8 cellular contexts compared by ENCODE assay signal in genomic region chr1:156104861-156105546, GRCh38. TPM values are rescaled to one million over a fixed set of nuclear protein-coding genes. Genes with fewer than 3 reads are reported as not detected.
DNase-seq lines count a peak whose midpoint lies in the region; ATAC-seq and TF ChIP-seq lines count a peak whose summit lies in the region.

No MANE protein-coding gene starts in this region.

- no peaks in the 10 kb centered on the region for H3K9me3 Mint-ChIP-seq in activated B cell treated with CpG ODN at 0.5 μM for 24 hours
- H3K9me3 Mint-ChIP-seq in glutamatergic neuron (ENCODE audit: unreplicated experiment) = peaks cover 8% of the 10 kb centered on the region

- H3K4me3 Mint-ChIP-seq in activated B cell treated with CpG ODN at 0.5 μM for 24 hours (no peak overlapping the region), glutamatergic neuron (ENCODE audit: unreplicated experiment) (peak overlapping the region; percentile 74)

- H3K36me3 Mint-ChIP-seq in activated B cell treated with CpG ODN at 0.5 μM for 24 hours (ENCODE audit: low read depth) = no peaks in the 10 kb centered on the region
- H3K36me3 Mint-ChIP-seq in glutamatergic neuron (ENCODE audit: unreplicated experiment) = no peaks in the 10 kb centered on the region

- no peaks in the 10 kb centered on the region for H3K27me3 Mint-ChIP-seq in activated B cell treated with CpG ODN at 0.5 μM for 24 hours
- peaks cover 6% of the 10 kb centered on the region for H3K27me3 Mint-ChIP-seq in glutamatergic neuron (ENCODE audit: unreplicated experiment)

- CTCF ChIA-PET in activated B cell treated with CpG ODN at 0.5 μM for 24 hours (lab: Charles Lee) = interaction anchor here (1.3 to 3.3 kb wide), 2 partner anchors 8 to 25 kb away, joined by 5 to 29 read pairs; no protein-coding TSS in a partner anchor

- H3K9me3 ChIP-seq in skeletal muscle satellite cell (replicated peaks; ENCODE audit: low read length) = no peaks in the 10 kb centered on the region

- no peaks in the 10 kb centered on the region for H3K27me3 ChIP-seq in skeletal muscle satellite cell (ENCODE audit: control insufficient read depth, insufficient read depth, low read length)

- peaks cover 50% of the 10 kb centered on the region for H3K4me1 ChIP-seq in skeletal muscle satellite cell (ENCODE audit: control insufficient read depth, insufficient read depth, low read length)

- ATAC-seq in activated B cell treated with CpG ODN at 0.5 μM for 24 hours (ENCODE audit: low read depth) = no peak

- DNase-seq in GM12864 (ENCODE audit: low read depth) (no peak), activated B cell treated with CpG ODN at 0.5 μM for 24 hours (no peak), glutamatergic neuron (no peak), NCI-H2107 (lab: John Stamatoyannopoulos, UW) (no peak), T-helper 9 cell (no peak), epidermal melanocyte (ENCODE audit: insufficient read length, low spot score) (no peak), NAMALWA (ENCODE audit: low spot score) (no peak)

- H3K4me1 Mint-ChIP-seq in activated B cell treated with CpG ODN at 0.5 μM for 24 hours (peaks cover 65% of the 10 kb centered on the region), glutamatergic neuron (ENCODE audit: low read depth, unreplicated experiment) (peaks cover 21% of the 10 kb centered on the region)

- no peaks in the 10 kb centered on the region for H3K36me3 ChIP-seq in skeletal muscle satellite cell (ENCODE audit: insufficient read depth, low read length)

- H3K4me3 ChIP-seq in GM12864 (ENCODE audit: low read depth, low read length) (peak overlapping the region; percentile 40; the same call in 1 of the 2 replicates), skeletal muscle satellite cell (ENCODE audit: low read length) (peak overlapping the region; percentile 59)

- intact Hi-C loops in activated B cell treated with CpG ODN at 0.5 μM for 24 hours (cut with micrococcal nuclease) = no loop called here

- POLR2A ChIA-PET in activated B cell treated with CpG ODN at 0.5 μM for 24 hours (lab: Charles Lee) = interaction anchor here (0.6 to 3.5 kb wide), 4 partner anchors 11 to 120 kb away, joined by 3 to 30 read pairs (median 12); partner anchors contain the start of gene LMNA

- H3K27ac Mint-ChIP-seq in activated B cell treated with CpG ODN at 0.5 μM for 24 hours = peak overlapping the region; percentile 92
- H3K27ac Mint-ChIP-seq in glutamatergic neuron (ENCODE audit: unreplicated experiment) = no peak overlapping the region

- TF ChIP-seq CTCF in GM12864 (IDR thresholded peaks at IDR 0.05; ENCODE audit: low read depth, low read length, missing control alignments) (no peak), activated B cell treated with CpG ODN at 0.5 μM for 24 hours (IDR thresholded peaks at IDR 0.05) (no peak), glutamatergic neuron (IDR thresholded peaks at IDR 0.05; ENCODE audit: partially characterized antibody, unreplicated experiment) (no peak)

- H3K4me2 ChIP-seq in skeletal muscle satellite cell (ENCODE audit: low read length) = peak overlapping the region; percentile 73

- H3K9ac ChIP-seq in skeletal muscle satellite cell (ENCODE audit: low read depth, low read length) = peak overlapping the region; percentile 87

RNA-seq across cellular contexts. Expression of gene LMNA, which starts 9.5 kb away (rescaled TPM):
- 40.4 and 47.5 TPM in 2 replicates for total RNA-seq in activated B cell treated with CpG ODN at 0.5 μM for 24 hours
- total RNA-seq in glutamatergic neuron (ENCODE audit: unreplicated experiment) = 47.7 TPM
- total RNA-seq in skeletal muscle satellite cell (2012; rRNA removed) = 967 and 1,030 TPM in 2 replicates

RNA-seq across cellular contexts. Expression of gene MEX3A, which starts 22.7 kb away (rescaled TPM):
- total RNA-seq in activated B cell treated with CpG ODN at 0.5 μM for 24 hours (0.39 and 0.47 TPM in 2 replicates), glutamatergic neuron (ENCODE audit: unreplicated experiment) (114 TPM)
- total RNA-seq in skeletal muscle satellite cell (2012; rRNA removed) = 0.51 and 3.5 TPM in 2 replicates

RNA-seq across cellular contexts. Expression of gene RAB25, which starts 44.0 kb away (rescaled TPM):
- 0.32 and 0.38 TPM in 2 replicates for total RNA-seq in activated B cell treated with CpG ODN at 0.5 μM for 24 hours
- total RNA-seq in glutamatergic neuron (ENCODE audit: unreplicated experiment) = not detected
- total RNA-seq in skeletal muscle satellite cell (2012; rRNA removed) = not detected in 2 replicates

RNA-seq across cellular contexts. Expression of gene SEMA4A, which starts 48.4 kb away (rescaled TPM):
- 7.0 and 7.4 TPM in 2 replicates for total RNA-seq in activated B cell treated with CpG ODN at 0.5 μM for 24 hours
- total RNA-seq in glutamatergic neuron (ENCODE audit: unreplicated experiment) = 4.0 TPM
- 0.25 TPM in 1 of 2 replicates, not detected in the other for total RNA-seq in skeletal muscle satellite cell (2012; rRNA removed)

RNA-seq across cellular contexts. Expression of gene LAMTOR2, which starts 50.4 kb away (rescaled TPM):
- 45.9 and 48.0 TPM in 2 replicates for total RNA-seq in activated B cell treated with CpG ODN at 0.5 μM for 24 hours
- 47.0 TPM for total RNA-seq in glutamatergic neuron (ENCODE audit: unreplicated experiment)
- 36.8 and 37.6 TPM in 2 replicates for total RNA-seq in skeletal muscle satellite cell (2012; rRNA removed)

Comparison
In these comparisons a context has a peak if more than half of its experiments do, and no peak if none do; other contexts are left out.
1. RNA of gene MEX3A, which starts 22.7 kb away (total RNA-seq): 114 TPM in glutamatergic neuron (single experiment); 0.39 to 0.47 TPM in activated B cell treated with CpG ODN at 0.5 μM for 24 hours; every median in the first group is over 10 times any median in the second.